In genomic region chr13:78981913-78982312, GRCh38 we compare ENCODE assay signal across 22 cellular contexts.
DNase-seq lines count a peak whose midpoint lies in the region; ATAC-seq, FAIRE-seq and TF ChIP-seq lines count a peak whose summit lies in the region.
"Had no signal": no experiment of that assay in that cellular context is flagged by ENCODE, and none has a peak within 500 bp of the region (broad histone marks: within the 10 kb centered on the region; RNA-seq: fewer than 3 reads in every experiment).

No MANE protein-coding gene starts in this region.

- H4K20me1 ChIP-seq in GM12878 (ENCODE audit: control insufficient read depth, insufficient read depth) = no peaks in the 10 kb centered on the region
- H4K20me1 ChIP-seq: BLaER1 treated with 17β-estradiol and CSF1 and Interleukin-3, amounts not matched to agents 10 nM and 100 nM had no signal

- no peaks in the 10 kb centered on the region for H3K4me1 ChIP-seq in GM12878 (ENCODE audit: control insufficient read depth, insufficient read depth, low read length)
- H3K4me1 ChIP-seq: A549; BLaER1 treated with 17β-estradiol and CSF1 and Interleukin-3, amounts not matched to agents 10 nM and 100 nM; Caco-2 had no signal

- intact Hi-C loops in GM12878 (cut with micrococcal nuclease; ENCODE audit: unreplicated experiment) = loop anchor here (10.0 kb wide), 1 partner anchor 387 kb away; no protein-coding TSS in a partner anchor

- no peak overlapping the region for H3K9ac ChIP-seq in GM12878 (ENCODE audit: control insufficient read depth, insufficient read depth, low read length)
- H3K9ac ChIP-seq: BLaER1 treated with 17β-estradiol and CSF1 and Interleukin-3, amounts not matched to agents 10 nM and 100 nM had no signal

- SMC1A ChIA-PET in GM12878 (lab: Charles Lee; ENCODE audit: uncharacterized antibody, unreplicated experiment) = interaction anchor here (0.6 to 2.8 kb wide), 13 partner anchors 9 to 844 kb away, joined by 3 to 13 read pairs (median 5); no protein-coding TSS in a partner anchor

- H3K27me3 ChIP-seq in GM12878 (replicated peaks in 1 of 2; ENCODE audit: control insufficient read depth in 2 of 2, insufficient read depth in 2 of 2, low read length in 1 of 2) = no peaks in the 10 kb centered on the region; a peak in 1 of 4 replicates
- H3K27me3 ChIP-seq: BLaER1 treated with 17β-estradiol and CSF1 and Interleukin-3, amounts not matched to agents 10 nM and 100 nM had no signal

- in situ Hi-C loops in GM12878 (cut with MboI) = no loop called here

- H3K4me2 ChIP-seq in GM12878 (ENCODE audit: control insufficient read depth, insufficient read depth) = no peak overlapping the region
- H3K4me2 ChIP-seq: A549; BLaER1 treated with 17β-estradiol and CSF1 and Interleukin-3, amounts not matched to agents 10 nM and 100 nM had no signal

- no peak for TF ChIP-seq RAD21 in GM12878 (IDR thresholded peaks at IDR 0.05; ENCODE audit: insufficient read depth, low read depth, low read length)

- POLR2A ChIA-PET in HEK293T (lab: Yijun Ruan, JAX) = no interaction called here
- POLR2A ChIA-PET in GM12878 (lab: Charles Lee) = interaction anchor here (0.6 to 1.3 kb wide), 3 partner anchors 13 to 557 kb away, joined by 5 to 6 read pairs (median 6); no protein-coding TSS in a partner anchor

- CTCF ChIA-PET in HEK293T (lab: Yijun Ruan, JAX) (interaction anchor here (0.7 to 0.9 kb wide), 2 partner anchors 228 to 741 kb away, joined by 3 read pairs; no protein-coding TSS in a partner anchor), GM12878 (lab: Yijun Ruan, JAX) (interaction anchor here (0.8 to 3.1 kb wide), 7 partner anchors 11 to 844 kb away, joined by 3 to 9 read pairs (median 3); no protein-coding TSS in a partner anchor)

- TF ChIP-seq EP300 in GM12878 (IDR thresholded peaks at IDR 0.05; ENCODE audit: borderline replicate concordance in 1 of 2, control insufficient read depth in 1 of 2, low read depth in 2 of 2, low read length in 2 of 2) = peak; percentile 59 to 73; a peak in 2 of 4 replicates

- DNase-seq in NOMO-1 treated with DMSO at 0.1 percent for 48 hours (lab: John Stamatoyannopoulos, UW; ENCODE audit: unreplicated experiment) = peak; percentile 7
- no peak for DNase-seq in NOMO-1 treated with dmso at 0.1 percent for 144 hours (lab: John Stamatoyannopoulos, UW; ENCODE audit: unreplicated experiment)
- peak; percentile 9 for DNase-seq in GM12865 (ENCODE audit: low read depth)
- DNase-seq in HEK293T (ENCODE audit: extremely low spot score) = no peak
- no peak for DNase-seq in GM12878 (ENCODE audit: low read depth, low spot score)
- no peak for DNase-seq in foreskin fibroblast
- DNase-seq: AML-193; Caco-2; Calu3; CD4-positive, alpha-beta T cell; CD8-positive, alpha-beta T cell; DMS79 treated with DMSO at 0.1 percent for 48 hours; GF-D8 had no signal

- no peaks in the 10 kb centered on the region for H3K9me3 ChIP-seq in GM12878 (replicated peaks; ENCODE audit: control insufficient read depth, insufficient read depth, low read length)
- H3K9me3 ChIP-seq: A549; BLaER1 treated with 17β-estradiol and CSF1 and Interleukin-3, amounts not matched to agents 10 nM and 100 nM; Caco-2 had no signal

- no peaks in the 10 kb centered on the region for H3K79me2 ChIP-seq in GM12878 (ENCODE audit: control insufficient read depth, insufficient read depth, low read length)

- no peak for FAIRE-seq in GM12878 (lab: Jason Lieb, UNC)
- FAIRE-seq: A549, D721Med, G401.6, GM12891, GM18507 had no signal

- H3K4me3 ChIP-seq in GM12865 (ENCODE audit: low read depth, low read length) (no peak overlapping the region), GM12878 (no peak overlapping the region), foreskin fibroblast (ENCODE audit: low read depth in 1 of 2, low read length in 2 of 2) (no peak overlapping the region)
- H3K4me3 ChIP-seq: A549; BLaER1 treated with 17β-estradiol and CSF1 and Interleukin-3, amounts not matched to agents 10 nM and 100 nM had no signal

- ATAC-seq in GM12878 (peak; percentile 67), HG02981 (IDR thresholded peaks at IDR 0.05; ENCODE audit: unreplicated experiment) (no peak)
- ATAC-seq: A549; CD8-positive, alpha-beta T cell had no signal

- BruUV-seq in GM12878 (replicated peaks; lab: Mats Ljungman, UMichigan) = no TSS peak

- WGBS in GM12878 (ENCODE audit: insufficient coverage, insufficient replicate concordance, low lambda C conversion rate, missing lambda C conversion rate) = 64% methylated on average over 4 of the region's 4 CpGs

- TF ChIP-seq CTCF in GM12865 (IDR thresholded peaks at IDR 0.05; ENCODE audit: insufficient read depth, low read depth, low read length, missing control alignments) = no peak
- no peak for TF ChIP-seq CTCF in GM12878 (IDR thresholded peaks at IDR 0.05 in 2 of 3, conservative IDR thresholded peaks at IDR 0.05 in 1 of 3; ENCODE audit: control insufficient read depth in 2 of 3, extremely low read depth in 1 of 3, insufficient read depth in 1 of 3, low read depth in 3 of 3, low read length in 3 of 3)
- TF ChIP-seq CTCF in foreskin fibroblast (IDR thresholded peaks at IDR 0.05; ENCODE audit: low read depth, low read length) = no peak

- no peak for TF ChIP-seq POLR2A in GM12878 (IDR thresholded peaks at IDR 0.05; ENCODE audit: low read depth, low read length)

- H3K36me3 ChIP-seq in GM12878 (ENCODE audit: control insufficient read depth in 2 of 2, insufficient read depth in 2 of 2, low read length in 1 of 2) = no peaks in the 10 kb centered on the region
- H3K36me3 ChIP-seq: BLaER1 treated with 17β-estradiol and CSF1 and Interleukin-3, amounts not matched to agents 10 nM and 100 nM had no signal

- RAD21 ChIA-PET in GM12878 (lab: Charles Lee; ENCODE audit: unreplicated experiment) = interaction anchor here (0.7 to 2.8 kb wide), 6 partner anchors 8 to 89 kb away, joined by 3 to 7 read pairs (median 3); no protein-coding TSS in a partner anchor

- H2AFZ ChIP-seq in GM12878 (ENCODE audit: control insufficient read depth, low read depth, low read length) = no peak overlapping the region

- no peak overlapping the region for H3K27ac ChIP-seq in GM12878 (ENCODE audit: control insufficient read depth, insufficient read depth)
- H3K27ac ChIP-seq: 22Rv1; A549; BLaER1 treated with 17β-estradiol and CSF1 and Interleukin-3, amounts not matched to agents 10 nM and 100 nM; C4-2B had no signal

TF ChIP-seq in HEK293T, 16 proteins besides CTCF, POLR2A, EP300 and RAD21:
- TF ChIP-seq CTBP1 (IDR thresholded peaks at IDR 0.05; ENCODE audit: borderline replicate concordance) (no peak), LEF1 (IDR thresholded peaks at IDR 0.05; ENCODE audit: borderline replicate concordance) (no peak), NFRKB (IDR thresholded peaks at IDR 0.05) (no peak), PKNOX1 (IDR thresholded peaks at IDR 0.05) (peak; percentile 57; the same call in 1 of the 2 replicates)

TF ChIP-seq in GM12878, 131 proteins besides CTCF, POLR2A, EP300 and RAD21 (continues in another document):
- TF ChIP-seq IRF4 (IDR thresholded peaks at IDR 0.05; ENCODE audit: low read depth, low read length) (peak; percentile 18; the same call in 1 of the 2 replicates), BACH1 (IDR thresholded peaks at IDR 0.05; ENCODE audit: borderline replicate concordance) (peak; percentile 49; the same call in 1 of the 2 replicates), MTA2 (IDR thresholded peaks at IDR 0.05; ENCODE audit: low read depth) (peak; percentile 84; the same call in 1 of the 2 replicates), ZNF24 (IDR thresholded peaks at IDR 0.05) (0 out of 2 replicates have a peak, but pooled peaks have one; percentile 13), DPF2 (IDR thresholded peaks at IDR 0.05) (peak; percentile 75; the same call in 1 of the 2 replicates), EZH2 (IDR thresholded peaks at IDR 0.05; ENCODE audit: borderline replicate concordance, control insufficient read depth, low read depth, low read length) (no peak), WRNIP1 (IDR thresholded peaks at IDR 0.05; ENCODE audit: borderline replicate concordance, low read depth, low read length) (no peak), RB1 (IDR thresholded peaks at IDR 0.05; ENCODE audit: borderline replicate concordance) (no peak), BHLHE40 (IDR thresholded peaks at IDR 0.05; ENCODE audit: borderline replicate concordance in 1 of 2, low read depth in 2 of 2, low read length in 1 of 2) (peak; percentile 15 to 68; a peak in 2 of 4 replicates), NR2F1 (conservative IDR thresholded peaks at IDR 0.05) (peak; percentile 69), IRF5 (IDR thresholded peaks at IDR 0.05; ENCODE audit: borderline replicate concordance) (no peak), NRF1 (conservative IDR thresholded peaks at IDR 0.05; ENCODE audit: low read depth, low read length) (no peak), MLLT1 (IDR thresholded peaks at IDR 0.05) (0 out of 2 replicates have a peak, but pooled peaks have one; percentile 37), LARP7 (IDR thresholded peaks at IDR 0.05) (0 out of 2 replicates have a peak, but pooled peaks have one; percentile 20), ATF7 (IDR thresholded peaks at IDR 0.05; ENCODE audit: low read depth) (peak; percentile 49; the same call in 1 of the 2 replicates), TCF12 (IDR thresholded peaks at IDR 0.05; ENCODE audit: low read depth, low read length) (no peak)

Comparison
In these comparisons a context has a peak if more than half of its experiments do, and no peak if none do; other contexts are left out.
1. DNase-seq: peak in NOMO-1 treated with DMSO at 0.1 percent for 48 hours (single experiment) and GM12865 (single experiment); none in NOMO-1 treated with dmso at 0.1 percent for 144 hours (single experiment), HEK293T (single experiment), GM12878 (single experiment) and foreskin fibroblast (0 of 2).